Comparison of ENCODE assay signal across 17 cellular contexts in genomic region chr2:217631091-217631490, GRCh38.
DNase-seq lines count a peak whose midpoint lies in the region; ATAC-seq and TF ChIP-seq lines count a peak whose summit lies in the region.
"Had no signal": no experiment of that assay in that cellular context is flagged by ENCODE, and none has a peak within 500 bp of the region (broad histone marks: within the 10 kb centered on the region; RNA-seq: fewer than 3 reads in every experiment).

No MANE protein-coding gene starts in this region.

- H3K27ac Mint-ChIP-seq in brain: peak overlapping the region in 3 of 5 experiments; percentile 64 to 75 (median 72)
- H3K27ac Mint-ChIP-seq in neural progenitor cell: peak overlapping the region; percentile 75
- no peak overlapping the region for H3K27ac Mint-ChIP-seq in type B pancreatic cell
- no peak overlapping the region for H3K27ac Mint-ChIP-seq in activated CD4-positive, alpha-beta T cell treated with anti-CD3 and anti-CD28 coated beads, Interleukin-2, amount 10 ng/mL, durations not matched to agents 24 days and 14 days

- DNase-seq in left kidney (ENCODE audit: low read depth, low spot score): peak; percentile 77
- DNase-seq in neural progenitor cell (ENCODE audit: low spot score): peak; percentile 19
- DNase-seq in type B pancreatic cell (ENCODE audit: extremely low spot score, unreplicated experiment): no peak
- no peak for DNase-seq in activated CD4-positive, alpha-beta T cell treated with anti-CD3 and anti-CD28 coated beads, Interleukin-2, amount 10 ng/mL, durations not matched to agents 24 days and 14 days
- no peak for DNase-seq in suprapubic skin (ENCODE audit: low spot score in 2 of 2)
- DNase-seq: CD4-positive, CD25-positive, alpha-beta regulatory T cell; EL; GF-D8; H7; Karpas-422; MV-4-11; NCI-H1694; NCI-H2081; NCI-H2171 treated with DMSO at 0.1 percent for 48 hours; Peyer's patch had no signal

- H3K36me3 Mint-ChIP-seq in brain (no peaks in the 10 kb centered on the region), neural progenitor cell (no peaks in the 10 kb centered on the region), type B pancreatic cell (no peaks in the 10 kb centered on the region)
- no peaks in the 10 kb centered on the region for H3K36me3 Mint-ChIP-seq in activated CD4-positive, alpha-beta T cell treated with anti-CD3 and anti-CD28 coated beads, Interleukin-2, amount 10 ng/mL, durations not matched to agents 24 days and 14 days (ENCODE audit: low read depth)

- no peak for TF ChIP-seq EP300 in suprapubic skin (IDR thresholded peaks at IDR 0.05)

- H3K4me1 ChIP-seq in neural progenitor cell (peaks cover 10% of the 10 kb centered on the region), suprapubic skin (peaks cover 8% of the 10 kb centered on the region)
- H3K4me1 ChIP-seq: Peyer's patch had no signal

- H4K20me1 ChIP-seq in neural progenitor cell (ENCODE audit: low read depth): no peaks in the 10 kb centered on the region

- 81% methylated on average over 9 of the region's 9 CpGs for WGBS in suprapubic skin

- no peaks in the 10 kb centered on the region for H3K36me3 ChIP-seq in neural progenitor cell
- no peaks in the 10 kb centered on the region for H3K36me3 ChIP-seq in suprapubic skin
- H3K36me3 ChIP-seq: Peyer's patch had no signal

- intact Hi-C loops in activated CD4-positive, alpha-beta T cell treated with anti-CD3 and anti-CD28 coated beads, Interleukin-2, amount 10 ng/mL, durations not matched to agents 24 days and 14 days (cut with micrococcal nuclease): no loop called here

- H3K4me3 ChIP-seq in neural progenitor cell: no peak overlapping the region
- no peak overlapping the region for H3K4me3 ChIP-seq in suprapubic skin
- H3K4me3 ChIP-seq: Peyer's patch had no signal

- H3K9me3 ChIP-seq in neural progenitor cell (ENCODE audit: low read depth): no peaks in the 10 kb centered on the region
- no peaks in the 10 kb centered on the region for H3K9me3 ChIP-seq in suprapubic skin
- H3K9me3 ChIP-seq: Peyer's patch had no signal

- no peak overlapping the region for H2AFZ ChIP-seq in neural progenitor cell (replicated peaks)

- H3K4me1 Mint-ChIP-seq in brain (peaks cover 68% of the 10 kb centered on the region), neural progenitor cell (peaks cover 34% of the 10 kb centered on the region), type B pancreatic cell (ENCODE audit: unreplicated experiment) (peaks cover 26% of the 10 kb centered on the region)
- H3K4me1 Mint-ChIP-seq in activated CD4-positive, alpha-beta T cell treated with anti-CD3 and anti-CD28 coated beads, Interleukin-2, amount 10 ng/mL, durations not matched to agents 24 days and 14 days: no peaks in the 10 kb centered on the region
- H3K4me1 Mint-ChIP-seq: CD4-positive, CD25-positive, alpha-beta regulatory T cell had no signal

- no peak for TF ChIP-seq POLR2A in suprapubic skin (IDR thresholded peaks at IDR 0.05)

- no peak overlapping the region for H3K27ac ChIP-seq in neural progenitor cell
- no peak overlapping the region for H3K27ac ChIP-seq in suprapubic skin

- no peak for ATAC-seq in GM18517 (IDR thresholded peaks at IDR 0.05; ENCODE audit: unreplicated experiment)

- H3K27me3 ChIP-seq in neural progenitor cell (no peaks in the 10 kb centered on the region), suprapubic skin (no peaks in the 10 kb centered on the region)
- H3K27me3 ChIP-seq: Peyer's patch had no signal

- no peak overlapping the region for H3K9ac ChIP-seq in neural progenitor cell

- no peak for TF ChIP-seq CTCF in brain (conservative IDR thresholded peaks at IDR 0.05)
- no peak for TF ChIP-seq CTCF in neural progenitor cell (IDR thresholded peaks at IDR 0.05)
- TF ChIP-seq CTCF in type B pancreatic cell (conservative IDR thresholded peaks at IDR 0.05): no peak
- TF ChIP-seq CTCF in suprapubic skin (IDR thresholded peaks at IDR 0.05): no peak

- H3K9me3 Mint-ChIP-seq in brain: peaks cover 0 to 5% (median 0%) of the 10 kb centered on the region in 5 experiments
- H3K9me3 Mint-ChIP-seq in neural progenitor cell: no peaks in the 10 kb centered on the region
- H3K9me3 Mint-ChIP-seq in type B pancreatic cell: no peaks in the 10 kb centered on the region
- H3K9me3 Mint-ChIP-seq in activated CD4-positive, alpha-beta T cell treated with anti-CD3 and anti-CD28 coated beads, Interleukin-2, amount 10 ng/mL, durations not matched to agents 24 days and 14 days: no peaks in the 10 kb centered on the region

- peak overlapping the region; percentile 8 for H3K4me2 ChIP-seq in neural progenitor cell

- H3K4me3 Mint-ChIP-seq in brain (peak overlapping the region in 1 of 5 experiments; percentile 27), neural progenitor cell (no peak overlapping the region), type B pancreatic cell (peak overlapping the region; percentile 23)
- no peak overlapping the region for H3K4me3 Mint-ChIP-seq in activated CD4-positive, alpha-beta T cell treated with anti-CD3 and anti-CD28 coated beads, Interleukin-2, amount 10 ng/mL, durations not matched to agents 24 days and 14 days
- H3K4me3 Mint-ChIP-seq: CD4-positive, CD25-positive, alpha-beta regulatory T cell had no signal

- H3K79me2 ChIP-seq in neural progenitor cell (ENCODE audit: low read depth): no peaks in the 10 kb centered on the region

- no peaks in the 10 kb centered on the region for H3K27me3 Mint-ChIP-seq in brain
- peaks cover 4% of the 10 kb centered on the region for H3K27me3 Mint-ChIP-seq in neural progenitor cell (ENCODE audit: insufficient read depth, low read depth)
- H3K27me3 Mint-ChIP-seq in type B pancreatic cell: peaks cover 4% of the 10 kb centered on the region
- no peaks in the 10 kb centered on the region for H3K27me3 Mint-ChIP-seq in activated CD4-positive, alpha-beta T cell treated with anti-CD3 and anti-CD28 coated beads, Interleukin-2, amount 10 ng/mL, durations not matched to agents 24 days and 14 days
- H3K27me3 Mint-ChIP-seq: CD4-positive, CD25-positive, alpha-beta regulatory T cell had no signal

- H3F3A ChIP-seq in neural progenitor cell (ENCODE audit: low read depth): no peaks in the 10 kb centered on the region

Comparison
In these comparisons a context has a peak if more than half of its experiments do, and no peak if none do; other contexts are left out.
1. H3K27ac Mint-ChIP-seq: peak in brain (3 of 5) and neural progenitor cell (single experiment); none in type B pancreatic cell (single experiment) and activated CD4-positive, alpha-beta T cell treated with anti-CD3 and anti-CD28 coated beads, Interleukin-2, amount 10 ng/mL, durations not matched to agents 24 days and 14 days (single experiment).
2. DNase-seq: peak in left kidney (single experiment) and neural progenitor cell (single experiment); none in type B pancreatic cell (single experiment), activated CD4-positive, alpha-beta T cell treated with anti-CD3 and anti-CD28 coated beads, Interleukin-2, amount 10 ng/mL, durations not matched to agents 24 days and 14 days (single experiment) and suprapubic skin (0 of 2).